26 cellular contexts compared by ENCODE assay signal in genomic region chr11:61556621-61557020, GRCh38. TPM values are rescaled to one million over a fixed set of nuclear protein-coding genes. Genes with fewer than 3 reads are reported as not detected.
"Had no signal": no experiment of that assay in that cellular context is flagged by ENCODE, and none has a peak within 500 bp of the region (broad histone marks: within the 10 kb centered on the region; RNA-seq: fewer than 3 reads in every experiment).

No MANE protein-coding gene starts in this region.

- H3K9me3 ChIP-seq: ascending aorta had no signal

- H3K27ac ChIP-seq: ascending aorta, brain microvascular endothelial cell, cardiac muscle cell, SK-N-MC, WERI-Rb-1 had no signal

- H3K9me3 Mint-ChIP-seq: activated CD8-positive, alpha-beta T cell treated with anti-CD3 and anti-CD28 coated beads for 36 hours; activated naive CD4-positive, alpha-beta T cell treated with anti-CD3 and anti-CD28 coated beads, Interleukin-2, amount 50 U/mL, for 72 hours; activated naive CD8-positive, alpha-beta T cell treated with anti-CD3 and anti-CD28 coated beads, Interleukin-2, amount 50 U/mL, for 24 hours; IgD-negative memory B cell had no signal

- DNase-seq: activated CD4-positive, alpha-beta T cell treated with anti-CD3 and anti-CD28 coated beads for 4 hours; activated CD8-positive, alpha-beta memory T cell treated with anti-CD3 and anti-CD28 coated beads, Interleukin-2, amount 50 U/mL, for 4 hours; activated CD8-positive, alpha-beta T cell treated with anti-CD3 and anti-CD28 coated beads for 36 hours; activated naive CD8-positive, alpha-beta T cell treated with anti-CD3 and anti-CD28 coated beads, Interleukin-2, amount 50 U/mL, for 24 hours; amniotic stem cell; brain microvascular endothelial cell; KG1; NCI-H1092 treated with DMSO at 0.1 percent for 48 hours; NCI-H1436; NCI-H1694 treated with DMSO at 0.1 percent for 48 hours; NCI-H2081; NCI-H69; NK-92 treated with Interleukin-12 subunit alpha and Interleukin-12 subunit beta, amount 100 ng/mL, for 24 hours; OCI-M1; RPMI8226; T-helper 1 cell; WERI-Rb-1 had no signal

- H3K36me3 Mint-ChIP-seq: activated naive CD4-positive, alpha-beta T cell treated with anti-CD3 and anti-CD28 coated beads, Interleukin-2, amount 50 U/mL, for 72 hours had no signal

- H3K4me3 Mint-ChIP-seq: activated CD8-positive, alpha-beta T cell treated with anti-CD3 and anti-CD28 coated beads for 36 hours; activated naive CD8-positive, alpha-beta T cell treated with anti-CD3 and anti-CD28 coated beads, Interleukin-2, amount 50 U/mL, for 24 hours; IgD-negative memory B cell had no signal

- ATAC-seq: activated CD4-positive, CD25-positive, alpha-beta regulatory T cell treated with anti-CD3 and anti-CD28 coated beads, Interleukin-2, amount 50 U/mL, for 24 hours; activated naive CD4-positive, alpha-beta T cell treated with anti-CD3 and anti-CD28 coated beads, Interleukin-2, amount 50 U/mL, for 72 hours; activated naive CD8-positive, alpha-beta T cell treated with anti-CD3 and anti-CD28 coated beads, Interleukin-2, amount 50 U/mL, for 24 hours; Right ventricle myocardium inferior had no signal

- H3K36me3 ChIP-seq: ascending aorta, brain microvascular endothelial cell, cardiac muscle cell, WERI-Rb-1 had no signal

- H3K27ac Mint-ChIP-seq: activated CD8-positive, alpha-beta T cell treated with anti-CD3 and anti-CD28 coated beads for 36 hours; activated naive CD4-positive, alpha-beta T cell treated with anti-CD3 and anti-CD28 coated beads, Interleukin-2, amount 50 U/mL, for 72 hours; activated naive CD8-positive, alpha-beta T cell treated with anti-CD3 and anti-CD28 coated beads, Interleukin-2, amount 50 U/mL, for 24 hours; IgD-negative memory B cell had no signal

- H3K4me3 ChIP-seq: ascending aorta, cardiac muscle cell, SK-N-MC had no signal

RNA-seq across cellular contexts. Expression of gene SYT7, which starts 24.3 kb away (rescaled TPM):
- total RNA-seq: activated CD8-positive, alpha-beta T cell treated with anti-CD3 and anti-CD28 coated beads for 36 hours; activated naive CD4-positive, alpha-beta T cell treated with anti-CD3 and anti-CD28 coated beads, Interleukin-2, amount 50 U/mL, for 72 hours; T-helper 2 cell treated with Interferon-gamma antibody and Interleukin-4, amounts not matched to agents 100 ng/mL and 5 ng/mL, for 36 hours had no signal

RNA-seq across cellular contexts. Expression of gene LRRC10B, which starts 48.1 kb away (rescaled TPM):
- total RNA-seq: activated CD8-positive, alpha-beta T cell treated with anti-CD3 and anti-CD28 coated beads for 36 hours; activated naive CD4-positive, alpha-beta T cell treated with anti-CD3 and anti-CD28 coated beads, Interleukin-2, amount 50 U/mL, for 72 hours; MCF 10A had no signal
